Comparison of ENCODE assay signal across 1 cellular context in the genomic region with DNA sequence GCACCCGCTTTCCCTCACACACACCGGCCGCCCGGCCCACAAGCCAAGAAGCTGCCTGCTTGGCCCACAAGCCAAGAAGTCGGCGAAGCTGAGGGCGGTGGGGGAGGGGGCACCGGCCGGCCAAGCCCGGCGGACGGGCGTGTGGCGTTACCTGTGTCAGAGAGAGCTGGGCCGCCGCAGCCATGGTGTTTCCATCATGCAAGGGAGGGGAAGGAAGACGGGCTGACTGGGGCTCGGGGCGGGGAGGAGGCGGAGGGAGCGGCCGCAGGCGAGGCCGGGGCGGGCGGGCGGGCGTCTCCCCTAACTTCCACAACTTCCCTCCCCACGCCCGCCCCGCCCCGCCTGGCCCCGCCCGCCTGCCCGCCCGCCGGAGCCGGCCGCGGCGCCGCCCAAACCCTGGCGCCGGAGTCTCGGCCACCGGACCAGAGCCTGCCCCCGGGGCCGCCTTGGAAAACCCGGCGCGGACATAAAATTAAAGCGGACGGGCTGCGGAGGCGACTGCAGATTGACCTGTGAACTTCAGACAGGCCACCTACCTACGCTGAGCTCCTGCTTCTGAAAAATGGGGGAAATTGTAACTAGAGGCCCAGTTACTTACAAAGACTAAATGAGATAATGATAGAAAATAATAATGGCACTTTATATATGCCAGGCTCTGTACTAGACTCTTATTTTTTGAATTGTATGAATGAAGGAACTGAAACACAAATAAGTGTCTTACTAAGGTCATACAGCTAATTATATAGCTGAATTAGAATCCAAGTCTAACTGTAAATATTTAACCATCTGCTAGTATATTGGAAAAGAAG.
TF ChIP-seq lines count a peak whose summit lies in the region.

A gene (minus strand): TSS at position 219 of the 809 bp plus-strand sequence. CDS start 35 bp downstream, at position 184.

TF ChIP-seq in HepG2, 621 proteins besides CTCF, POLR2A, EP300 and RAD21 (continued from another document and continues in another):
- TF ChIP-seq, protein P1, sequence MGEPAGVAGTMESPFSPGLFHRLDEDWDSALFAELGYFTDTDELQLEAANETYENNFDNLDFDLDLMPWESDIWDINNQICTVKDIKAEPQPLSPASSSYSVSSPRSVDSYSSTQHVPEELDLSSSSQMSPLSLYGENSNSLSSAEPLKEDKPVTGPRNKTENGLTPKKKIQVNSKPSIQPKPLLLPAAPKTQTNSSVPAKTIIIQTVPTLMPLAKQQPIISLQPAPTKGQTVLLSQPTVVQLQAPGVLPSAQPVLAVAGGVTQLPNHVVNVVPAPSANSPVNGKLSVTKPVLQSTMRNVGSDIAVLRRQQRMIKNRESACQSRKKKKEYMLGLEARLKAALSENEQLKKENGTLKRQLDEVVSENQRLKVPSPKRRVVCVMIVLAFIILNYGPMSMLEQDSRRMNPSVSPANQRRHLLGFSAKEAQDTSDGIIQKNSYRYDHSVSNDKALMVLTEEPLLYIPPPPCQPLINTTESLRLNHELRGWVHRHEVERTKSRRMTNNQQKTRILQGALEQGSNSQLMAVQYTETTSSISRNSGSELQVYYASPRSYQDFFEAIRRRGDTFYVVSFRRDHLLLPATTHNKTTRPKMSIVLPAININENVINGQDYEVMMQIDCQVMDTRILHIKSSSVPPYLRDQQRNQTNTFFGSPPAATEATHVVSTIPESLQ (CRISPR knock-in tag; conservative IDR thresholded peaks at IDR 0.05): no peak
- TF ChIP-seq ERF (CRISPR knock-in tag; IDR thresholded peaks at IDR 0.05) (no peak; the same call in 1 of the 2 replicates), ZNF816 (CRISPR knock-in tag; IDR thresholded peaks at IDR 0.05; ENCODE audit: borderline replicate concordance) (no peak), NFRKB (IDR thresholded peaks at IDR 0.05) (no peak), CREB1 (IDR thresholded peaks at IDR 0.05) (no peak), CREB1 (CRISPR knock-in tag; IDR thresholded peaks at IDR 0.05) (no peak), ZFP41 (CRISPR knock-in tag; IDR thresholded peaks at IDR 0.05; ENCODE audit: borderline replicate concordance) (no peak), ZNF225 (CRISPR knock-in tag; IDR thresholded peaks at IDR 0.05) (no peak), ZSCAN22 (CRISPR knock-in tag; IDR thresholded peaks at IDR 0.05) (no peak), ZNF317 (CRISPR knock-in tag; IDR thresholded peaks at IDR 0.05) (0 out of 2 replicates have a peak, but pooled peaks have one; percentile 56), RELA (CRISPR knock-in tag; IDR thresholded peaks at IDR 0.05) (no peak), PHF8 (CRISPR knock-in tag; IDR thresholded peaks at IDR 0.05) (peak; percentile 88), ZNF75D (CRISPR knock-in tag; IDR thresholded peaks at IDR 0.05; ENCODE audit: borderline replicate concordance) (no peak), MBNL3 (CRISPR knock-in tag; conservative IDR thresholded peaks at IDR 0.05) (no peak), ZNF674 (CRISPR knock-in tag; IDR thresholded peaks at IDR 0.05; ENCODE audit: low read depth) (no peak), CREM (IDR thresholded peaks at IDR 0.05) (no peak), CREM (CRISPR knock-in tag; IDR thresholded peaks at IDR 0.05) (no peak), JARID2 (CRISPR knock-in tag; IDR thresholded peaks at IDR 0.05; ENCODE audit: insufficient replicate concordance) (no peak), BRD4 (CRISPR knock-in tag; IDR thresholded peaks at IDR 0.05) (no peak), MXI1 (IDR thresholded peaks at IDR 0.05; ENCODE audit: borderline replicate concordance, low read depth, low read length) (no peak), ZNF136 (CRISPR knock-in tag; IDR thresholded peaks at IDR 0.05; ENCODE audit: low read depth) (no peak), ZSCAN21 (CRISPR knock-in tag; IDR thresholded peaks at IDR 0.05; ENCODE audit: borderline replicate concordance) (peak; percentile 45; the same call in 1 of the 2 replicates), NBN (conservative IDR thresholded peaks at IDR 0.05) (no peak), HMG20B (CRISPR knock-in tag; conservative IDR thresholded peaks at IDR 0.05) (no peak), PRMT3 (CRISPR knock-in tag; IDR thresholded peaks at IDR 0.05; ENCODE audit: borderline replicate concordance, low read depth) (no peak; the same call in 1 of the 2 replicates), GTF2F1 (IDR thresholded peaks at IDR 0.05; ENCODE audit: low read length) (no peak), ADNP (CRISPR knock-in tag; IDR thresholded peaks at IDR 0.05) (peak; percentile 80; the same call in 1 of the 2 replicates), ZZZ3 (CRISPR knock-in tag; IDR thresholded peaks at IDR 0.05; ENCODE audit: borderline replicate concordance) (no peak), ZNF678 (CRISPR knock-in tag; IDR thresholded peaks at IDR 0.05) (no peak), HOXD1 (CRISPR knock-in tag; IDR thresholded peaks at IDR 0.05) (no peak), NFIC (IDR thresholded peaks at IDR 0.05; ENCODE audit: low read length) (0 out of 2 replicates have a peak, but pooled peaks have one; percentile 37), ZNF556 (CRISPR knock-in tag; IDR thresholded peaks at IDR 0.05; ENCODE audit: borderline replicate concordance) (0 out of 2 replicates have a peak, but pooled peaks have one; percentile 25), ZNF839 (CRISPR knock-in tag; IDR thresholded peaks at IDR 0.05; ENCODE audit: borderline replicate concordance) (no peak)
- TF ChIP-seq, protein P2, sequence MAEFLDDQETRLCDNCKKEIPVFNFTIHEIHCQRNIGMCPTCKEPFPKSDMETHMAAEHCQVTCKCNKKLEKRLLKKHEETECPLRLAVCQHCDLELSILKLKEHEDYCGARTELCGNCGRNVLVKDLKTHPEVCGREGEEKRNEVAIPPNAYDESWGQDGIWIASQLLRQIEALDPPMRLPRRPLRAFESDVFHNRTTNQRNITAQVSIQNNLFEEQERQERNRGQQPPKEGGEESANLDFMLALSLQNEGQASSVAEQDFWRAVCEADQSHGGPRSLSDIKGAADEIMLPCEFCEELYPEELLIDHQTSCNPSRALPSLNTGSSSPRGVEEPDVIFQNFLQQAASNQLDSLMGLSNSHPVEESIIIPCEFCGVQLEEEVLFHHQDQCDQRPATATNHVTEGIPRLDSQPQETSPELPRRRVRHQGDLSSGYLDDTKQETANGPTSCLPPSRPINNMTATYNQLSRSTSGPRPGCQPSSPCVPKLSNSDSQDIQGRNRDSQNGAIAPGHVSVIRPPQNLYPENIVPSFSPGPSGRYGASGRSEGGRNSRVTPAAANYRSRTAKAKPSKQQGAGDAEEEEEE (CRISPR knock-in tag; IDR thresholded peaks at IDR 0.05; ENCODE audit: borderline replicate concordance): no peak
- TF ChIP-seq, protein P3, sequence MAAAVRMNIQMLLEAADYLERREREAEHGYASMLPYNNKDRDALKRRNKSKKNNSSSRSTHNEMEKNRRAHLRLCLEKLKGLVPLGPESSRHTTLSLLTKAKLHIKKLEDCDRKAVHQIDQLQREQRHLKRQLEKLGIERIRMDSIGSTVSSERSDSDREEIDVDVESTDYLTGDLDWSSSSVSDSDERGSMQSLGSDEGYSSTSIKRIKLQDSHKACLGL (CRISPR knock-in tag; IDR thresholded peaks at IDR 0.05): no peak; the same call in 1 of the 2 replicates
- TF ChIP-seq, protein P4, sequence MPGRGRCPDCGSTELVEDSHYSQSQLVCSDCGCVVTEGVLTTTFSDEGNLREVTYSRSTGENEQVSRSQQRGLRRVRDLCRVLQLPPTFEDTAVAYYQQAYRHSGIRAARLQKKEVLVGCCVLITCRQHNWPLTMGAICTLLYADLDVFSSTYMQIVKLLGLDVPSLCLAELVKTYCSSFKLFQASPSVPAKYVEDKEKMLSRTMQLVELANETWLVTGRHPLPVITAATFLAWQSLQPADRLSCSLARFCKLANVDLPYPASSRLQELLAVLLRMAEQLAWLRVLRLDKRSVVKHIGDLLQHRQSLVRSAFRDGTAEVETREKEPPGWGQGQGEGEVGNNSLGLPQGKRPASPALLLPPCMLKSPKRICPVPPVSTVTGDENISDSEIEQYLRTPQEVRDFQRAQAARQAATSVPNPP (CRISPR knock-in tag; IDR thresholded peaks at IDR 0.05): no peak
- TF ChIP-seq, protein P5, sequence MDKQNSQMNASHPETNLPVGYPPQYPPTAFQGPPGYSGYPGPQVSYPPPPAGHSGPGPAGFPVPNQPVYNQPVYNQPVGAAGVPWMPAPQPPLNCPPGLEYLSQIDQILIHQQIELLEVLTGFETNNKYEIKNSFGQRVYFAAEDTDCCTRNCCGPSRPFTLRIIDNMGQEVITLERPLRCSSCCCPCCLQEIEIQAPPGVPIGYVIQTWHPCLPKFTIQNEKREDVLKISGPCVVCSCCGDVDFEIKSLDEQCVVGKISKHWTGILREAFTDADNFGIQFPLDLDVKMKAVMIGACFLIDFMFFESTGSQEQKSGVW (CRISPR knock-in tag; IDR thresholded peaks at IDR 0.05; ENCODE audit: borderline replicate concordance): no peak
- TF ChIP-seq, protein P6, sequence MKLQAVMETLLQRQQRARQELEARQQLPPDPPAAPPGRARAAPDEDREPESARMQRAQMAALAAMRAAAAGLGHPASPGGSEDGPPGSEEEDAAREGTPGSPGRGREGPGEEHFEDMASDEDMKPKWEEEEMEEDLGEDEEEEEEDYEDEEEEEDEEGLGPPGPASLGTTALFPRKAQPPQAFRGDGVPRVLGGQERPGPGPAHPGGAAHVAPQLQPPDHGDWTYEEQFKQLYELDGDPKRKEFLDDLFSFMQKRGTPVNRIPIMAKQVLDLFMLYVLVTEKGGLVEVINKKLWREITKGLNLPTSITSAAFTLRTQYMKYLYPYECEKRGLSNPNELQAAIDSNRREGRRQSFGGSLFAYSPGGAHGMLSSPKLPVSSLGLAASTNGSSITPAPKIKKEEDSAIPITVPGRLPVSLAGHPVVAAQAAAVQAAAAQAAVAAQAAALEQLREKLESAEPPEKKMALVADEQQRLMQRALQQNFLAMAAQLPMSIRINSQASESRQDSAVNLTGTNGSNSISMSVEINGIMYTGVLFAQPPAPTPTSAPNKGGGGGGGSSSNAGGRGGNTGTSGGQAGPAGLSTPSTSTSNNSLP (IDR thresholded peaks at IDR 0.05; ENCODE audit: low read depth, low read length): peak; percentile 97
- TF ChIP-seq, protein P7, sequence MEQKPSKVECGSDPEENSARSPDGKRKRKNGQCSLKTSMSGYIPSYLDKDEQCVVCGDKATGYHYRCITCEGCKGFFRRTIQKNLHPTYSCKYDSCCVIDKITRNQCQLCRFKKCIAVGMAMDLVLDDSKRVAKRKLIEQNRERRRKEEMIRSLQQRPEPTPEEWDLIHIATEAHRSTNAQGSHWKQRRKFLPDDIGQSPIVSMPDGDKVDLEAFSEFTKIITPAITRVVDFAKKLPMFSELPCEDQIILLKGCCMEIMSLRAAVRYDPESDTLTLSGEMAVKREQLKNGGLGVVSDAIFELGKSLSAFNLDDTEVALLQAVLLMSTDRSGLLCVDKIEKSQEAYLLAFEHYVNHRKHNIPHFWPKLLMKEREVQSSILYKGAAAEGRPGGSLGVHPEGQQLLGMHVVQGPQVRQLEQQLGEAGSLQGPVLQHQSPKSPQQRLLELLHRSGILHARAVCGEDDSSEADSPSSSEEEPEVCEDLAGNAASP (CRISPR knock-in tag; IDR thresholded peaks at IDR 0.05; ENCODE audit: borderline replicate concordance): no peak
- TF ChIP-seq, protein P8, sequence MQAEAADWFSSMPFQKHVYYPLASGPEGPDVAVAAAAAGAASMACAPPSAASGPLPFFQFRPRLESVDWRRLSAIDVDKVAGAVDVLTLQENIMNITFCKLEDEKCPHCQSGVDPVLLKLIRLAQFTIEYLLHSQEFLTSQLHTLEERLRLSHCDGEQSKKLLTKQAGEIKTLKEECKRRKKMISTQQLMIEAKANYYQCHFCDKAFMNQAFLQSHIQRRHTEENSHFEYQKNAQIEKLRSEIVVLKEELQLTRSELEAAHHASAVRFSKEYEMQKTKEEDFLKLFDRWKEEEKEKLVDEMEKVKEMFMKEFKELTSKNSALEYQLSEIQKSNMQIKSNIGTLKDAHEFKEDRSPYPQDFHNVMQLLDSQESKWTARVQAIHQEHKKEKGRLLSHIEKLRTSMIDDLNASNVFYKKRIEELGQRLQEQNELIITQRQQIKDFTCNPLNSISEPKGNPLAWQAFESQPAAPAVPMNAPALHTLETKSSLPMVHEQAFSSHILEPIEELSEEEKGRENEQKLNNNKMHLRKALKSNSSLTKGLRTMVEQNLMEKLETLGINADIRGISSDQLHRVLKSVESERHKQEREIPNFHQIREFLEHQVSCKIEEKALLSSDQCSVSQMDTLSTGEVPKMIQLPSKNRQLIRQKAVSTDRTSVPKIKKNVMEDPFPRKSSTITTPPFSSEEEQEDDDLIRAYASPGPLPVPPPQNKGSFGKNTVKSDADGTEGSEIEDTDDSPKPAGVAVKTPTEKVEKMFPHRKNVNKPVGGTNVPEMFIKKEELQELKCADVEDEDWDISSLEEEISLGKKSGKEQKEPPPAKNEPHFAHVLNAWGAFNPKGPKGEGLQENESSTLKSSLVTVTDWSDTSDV (CRISPR knock-in tag; IDR thresholded peaks at IDR 0.05): no peak
- TF ChIP-seq, protein P9, sequence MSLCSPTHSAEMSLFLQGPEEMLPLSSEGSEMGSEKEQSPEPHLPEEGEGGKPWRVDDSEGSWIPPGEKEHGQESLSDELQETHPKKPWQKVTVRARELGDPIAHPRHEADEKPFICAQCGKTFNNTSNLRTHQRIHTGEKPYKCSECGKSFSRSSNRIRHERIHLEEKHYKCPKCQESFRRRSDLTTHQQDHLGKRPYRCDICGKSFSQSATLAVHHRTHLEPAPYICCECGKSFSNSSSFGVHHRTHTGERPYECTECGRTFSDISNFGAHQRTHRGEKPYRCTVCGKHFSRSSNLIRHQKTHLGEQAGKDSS (CRISPR knock-in tag; IDR thresholded peaks at IDR 0.05; ENCODE audit: borderline replicate concordance, low read depth): no peak
- TF ChIP-seq, protein P10, sequence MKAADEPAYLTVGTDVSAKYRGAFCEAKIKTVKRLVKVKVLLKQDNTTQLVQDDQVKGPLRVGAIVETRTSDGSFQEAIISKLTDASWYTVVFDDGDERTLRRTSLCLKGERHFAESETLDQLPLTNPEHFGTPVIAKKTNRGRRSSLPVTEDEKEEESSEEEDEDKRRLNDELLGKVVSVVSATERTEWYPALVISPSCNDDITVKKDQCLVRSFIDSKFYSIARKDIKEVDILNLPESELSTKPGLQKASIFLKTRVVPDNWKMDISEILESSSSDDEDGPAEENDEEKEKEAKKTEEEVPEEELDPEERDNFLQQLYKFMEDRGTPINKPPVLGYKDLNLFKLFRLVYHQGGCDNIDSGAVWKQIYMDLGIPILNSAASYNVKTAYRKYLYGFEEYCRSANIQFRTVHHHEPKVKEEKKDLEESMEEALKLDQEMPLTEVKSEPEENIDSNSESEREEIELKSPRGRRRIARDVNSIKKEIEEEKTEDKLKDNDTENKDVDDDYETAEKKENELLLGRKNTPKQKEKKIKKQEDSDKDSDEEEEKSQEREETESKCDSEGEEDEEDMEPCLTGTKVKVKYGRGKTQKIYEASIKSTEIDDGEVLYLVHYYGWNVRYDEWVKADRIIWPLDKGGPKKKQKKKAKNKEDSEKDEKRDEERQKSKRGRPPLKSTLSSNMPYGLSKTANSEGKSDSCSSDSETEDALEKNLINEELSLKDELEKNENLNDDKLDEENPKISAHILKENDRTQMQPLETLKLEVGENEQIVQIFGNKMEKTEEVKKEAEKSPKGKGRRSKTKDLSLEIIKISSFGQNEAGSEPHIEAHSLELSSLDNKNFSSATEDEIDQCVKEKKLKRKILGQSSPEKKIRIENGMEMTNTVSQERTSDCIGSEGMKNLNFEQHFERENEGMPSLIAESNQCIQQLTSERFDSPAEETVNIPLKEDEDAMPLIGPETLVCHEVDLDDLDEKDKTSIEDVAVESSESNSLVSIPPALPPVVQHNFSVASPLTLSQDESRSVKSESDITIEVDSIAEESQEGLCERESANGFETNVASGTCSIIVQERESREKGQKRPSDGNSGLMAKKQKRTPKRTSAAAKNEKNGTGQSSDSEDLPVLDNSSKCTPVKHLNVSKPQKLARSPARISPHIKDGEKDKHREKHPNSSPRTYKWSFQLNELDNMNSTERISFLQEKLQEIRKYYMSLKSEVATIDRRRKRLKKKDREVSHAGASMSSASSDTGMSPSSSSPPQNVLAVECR (CRISPR knock-in tag; IDR thresholded peaks at IDR 0.05; ENCODE audit: borderline replicate concordance): no peak
